Comparison of ENCODE assay signal across 1 cellular context in genomic region chr2:28368417-28368798, GRCh38.
TF ChIP-seq lines count a peak whose summit lies in the region.

No MANE protein-coding gene starts in this region.

TF ChIP-seq in HepG2, 621 proteins besides CTCF, POLR2A, EP300 and RAD21:
- TF ChIP-seq ZMYM3 (CRISPR knock-in tag; IDR thresholded peaks at IDR 0.05) (0 out of 2 replicates have a peak, but pooled peaks have one; percentile 22), HBP1 (CRISPR knock-in tag; IDR thresholded peaks at IDR 0.05; ENCODE audit: low read depth) (no peak), ATAD3A (CRISPR knock-in tag; IDR thresholded peaks at IDR 0.05) (no peak)
